Comparison of ENCODE assay signal across 8 cellular contexts in the genomic region with DNA sequence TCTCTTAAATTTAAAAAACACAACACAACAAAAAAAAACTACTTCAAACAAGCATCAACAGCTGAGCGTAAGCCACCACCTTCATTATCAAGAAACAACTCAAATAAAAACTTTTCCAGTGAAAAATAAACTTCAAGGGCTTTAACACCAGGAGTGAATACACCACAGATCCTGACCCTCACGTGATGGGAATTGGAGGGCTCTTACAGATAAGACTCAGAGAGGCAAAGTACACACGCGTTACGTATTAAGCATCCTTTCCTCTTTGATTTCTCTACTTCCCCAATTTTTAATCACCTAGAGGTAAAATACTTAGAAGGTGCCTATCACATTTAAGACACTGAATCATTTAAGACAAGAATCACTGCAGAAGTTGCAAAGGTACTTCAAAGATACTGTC. TPM values are rescaled to one million over a fixed set of nuclear protein-coding genes. Genes with fewer than 3 reads are reported as not detected.
DNase-seq lines count a peak whose midpoint lies in the region; ATAC-seq and TF ChIP-seq lines count a peak whose summit lies in the region.

No MANE protein-coding gene starts in this region.

- H3K36me3 Mint-ChIP-seq in CD8-positive, alpha-beta T cell: no peaks in the 10 kb centered on the region
- H3K36me3 Mint-ChIP-seq in osteocyte (ENCODE audit: unreplicated experiment): peaks cover 8% of the 10 kb centered on the region

- H3K4me3 ChIP-seq in CD8-positive, alpha-beta T cell (ENCODE audit: low read depth, low read length): no peak overlapping the region
- H3K4me3 ChIP-seq in Peyer's patch: peak overlapping the region; percentile 29 to 76 (median 57)
- H3K4me3 ChIP-seq in esophagus (ENCODE audit: low read depth in 1 of 2, low read length in 2 of 2): peak overlapping the region in 1 of 2 donors; percentile 74

- no peak for DNase-seq in CD8-positive, alpha-beta T cell
- no peak for DNase-seq in Peyer's patch
- no peak for DNase-seq in osteocyte (ENCODE audit: extremely low spot score, unreplicated experiment)
- no peak for DNase-seq in NCI-H69 (lab: John Stamatoyannopoulos, UW)
- no peak for DNase-seq in DMS114 treated with DMSO at 0.1 percent for 48 hours (lab: John Stamatoyannopoulos, UW; ENCODE audit: unreplicated experiment)
- no peak for DNase-seq in GM13977 (ENCODE audit: low spot score)
- DNase-seq in Ammon's horn (ENCODE audit: low spot score): no peak

- CTCF ChIA-PET in CD8-positive, alpha-beta T cell (lab: Charles Lee): interaction anchor here (0.6 kb wide), 1 partner anchor 766 kb away, joined by 3 read pairs; no protein-coding TSS in a partner anchor

- H3K27me3 Mint-ChIP-seq in CD8-positive, alpha-beta T cell (ENCODE audit: low read depth): peaks cover 54% of the 10 kb centered on the region
- H3K27me3 Mint-ChIP-seq in osteocyte (ENCODE audit: unreplicated experiment): no peaks in the 10 kb centered on the region

- peak overlapping the region; percentile 51 for H3K4me3 Mint-ChIP-seq in CD8-positive, alpha-beta T cell
- H3K4me3 Mint-ChIP-seq in osteocyte (ENCODE audit: unreplicated experiment): peak overlapping the region; percentile 93

- peaks cover 4% of the 10 kb centered on the region for H3K27me3 ChIP-seq in CD8-positive, alpha-beta T cell (ENCODE audit: insufficient read depth, low read length)
- no peaks in the 10 kb centered on the region for H3K27me3 ChIP-seq in Peyer's patch
- no peaks in the 10 kb centered on the region for H3K27me3 ChIP-seq in esophagus (ENCODE audit: control insufficient read depth in 1 of 2, insufficient read depth in 2 of 2, low read length in 2 of 2)

- no peak for TF ChIP-seq POLR2A in Peyer's patch (IDR thresholded peaks at IDR 0.05)

- no peak overlapping the region for H3K27ac ChIP-seq in CD8-positive, alpha-beta T cell (ENCODE audit: low read depth, low read length)
- H3K27ac ChIP-seq in Peyer's patch (peak overlapping the region; percentile 42 to 92 (median 82)), esophagus (ENCODE audit: low read depth in 2 of 2, low read length in 1 of 2) (peak overlapping the region; percentile 84 to 93)

- H3K4me1 Mint-ChIP-seq in CD8-positive, alpha-beta T cell (ENCODE audit: low read depth): peaks cover 18% of the 10 kb centered on the region
- H3K4me1 Mint-ChIP-seq in osteocyte (ENCODE audit: unreplicated experiment): peaks cover 47% of the 10 kb centered on the region

- no peaks in the 10 kb centered on the region for H3K9me3 Mint-ChIP-seq in CD8-positive, alpha-beta T cell
- no peaks in the 10 kb centered on the region for H3K9me3 Mint-ChIP-seq in osteocyte (ENCODE audit: unreplicated experiment)

- H3K36me3 ChIP-seq in CD8-positive, alpha-beta T cell (ENCODE audit: insufficient read depth, low read length): no peaks in the 10 kb centered on the region
- H3K36me3 ChIP-seq in Peyer's patch (no peaks in the 10 kb centered on the region), esophagus (ENCODE audit: control insufficient read depth in 2 of 2, insufficient read depth in 2 of 2, low read length in 1 of 2) (no peaks in the 10 kb centered on the region)

- peaks cover 9% of the 10 kb centered on the region for H3K4me1 ChIP-seq in CD8-positive, alpha-beta T cell (ENCODE audit: insufficient read depth, low read length)
- H3K4me1 ChIP-seq in Peyer's patch (peaks cover 0 to 3% (median 0%) of the 10 kb centered on the region in 4 donors), esophagus (ENCODE audit: control insufficient read depth in 2 of 2, insufficient read depth in 2 of 2, low read length in 1 of 2) (no peaks in the 10 kb centered on the region)

- intact Hi-C loops in CD8-positive, alpha-beta T cell (cut with DNase I, micrococcal nuclease): no loop called here

- no peak for TF ChIP-seq CTCF in CD8-positive, alpha-beta T cell (IDR thresholded peaks at IDR 0.05)
- TF ChIP-seq CTCF in Peyer's patch (IDR thresholded peaks at IDR 0.05) (no peak), osteocyte (IDR thresholded peaks at IDR 0.05) (no peak), GM13977 (IDR thresholded peaks at IDR 0.05; ENCODE audit: extremely low read depth, insufficient read depth, missing control alignments) (no peak)

- ATAC-seq in CD8-positive, alpha-beta T cell: no peak

- no peaks in the 10 kb centered on the region for H3K9me3 ChIP-seq in CD8-positive, alpha-beta T cell (ENCODE audit: low read length)
- no peaks in the 10 kb centered on the region for H3K9me3 ChIP-seq in Peyer's patch
- H3K9me3 ChIP-seq in esophagus (ENCODE audit: control insufficient read depth in 2 of 2, insufficient read depth in 1 of 2, low read depth in 1 of 2, low read length in 1 of 2): no peaks in the 10 kb centered on the region

- in situ Hi-C loops in GM13977 (cut with MboI; ENCODE audit: low pct_unique_long_range_greater_than_20kb, low sequenced_read_pairs, unreplicated experiment): no loop called here

- 15 to 17% methylated on average over 5 of the region's 5 CpGs for WGBS in esophagus, 2 donors

- no peak overlapping the region for H3K27ac Mint-ChIP-seq in CD8-positive, alpha-beta T cell
- H3K27ac Mint-ChIP-seq in osteocyte (ENCODE audit: unreplicated experiment): peak overlapping the region; percentile 99

- POLR2A ChIA-PET in CD8-positive, alpha-beta T cell (lab: Charles Lee): no interaction called here

RNA-seq across cellular contexts. Expression of gene STARD13, which starts 0.6 kb away (rescaled TPM):
- total RNA-seq in CD8-positive, alpha-beta T cell: not detected
- total RNA-seq in Peyer's patch (10 to 100 TPM in 3 of 4 donors, 1 to 10 TPM in 1; 9.5 to 33.9 (median 30.3) TPM), osteocyte (64.8 and 72.0 TPM in 2 replicates)
- 1 to 10 TPM; 1.6 to 3.0 TPM for polyA plus RNA-seq in esophagus

Comparison
In these comparisons a context has a peak if more than half of its experiments do, and no peak if none do; other contexts are left out.
1. RNA of gene STARD13, which starts 0.6 kb away (total RNA-seq): 64.8 to 72.0 TPM in osteocyte and 9.5 to 33.9 TPM in Peyer's patch; not detected in CD8-positive, alpha-beta T cell; every median in the first group is over 10 times any median in the second.